ENCODE assay signal across 1 cellular context in genomic region chr5:135398855-135399837, GRCh38.
A peak's percentile ranks its signal among the peaks of the same experiment; 100 is the strongest.
TF ChIP-seq lines count a peak whose summit lies in the region.

Gene MACROH2A1, minus strand, starts transcription at chr5:135399231. Its CDS starts 10,138 bp downstream, at chr5:135389093.

TF ChIP-seq in K562, 482 proteins besides CTCF, POLR2A, EP300 and RAD21 (continued from another document and continues in another):
- 0 out of 4 replicates have a peak, but pooled peaks of 1 of the 2 experiments have one; percentile 39 for TF ChIP-seq ZMIZ1 (IDR thresholded peaks at IDR 0.05; ENCODE audit: low read depth in 2 of 2, low read length in 2 of 2)
- no peak for TF ChIP-seq ZNF609 (CRISPR knock-in tag; IDR thresholded peaks at IDR 0.05; ENCODE audit: borderline replicate concordance)
- no peak for TF ChIP-seq PBX2 (CRISPR knock-in tag; IDR thresholded peaks at IDR 0.05; ENCODE audit: low read depth)
- TF ChIP-seq PBX2 (tag; conservative IDR thresholded peaks at IDR 0.05; ENCODE audit: low read depth): no peak
- TF ChIP-seq RBM15 (IDR thresholded peaks at IDR 0.05; ENCODE audit: insufficient read depth, low read length): no peak
- TF ChIP-seq ZNF75A (CRISPR knock-in tag; IDR thresholded peaks at IDR 0.05): no peak
- peak; percentile 79 for TF ChIP-seq ZBTB1 (CRISPR knock-in tag; IDR thresholded peaks at IDR 0.05; ENCODE audit: borderline replicate concordance, low read depth)
- TF ChIP-seq FOXK2 (conservative IDR thresholded peaks at IDR 0.05 in 1 of 2, IDR thresholded peaks at IDR 0.05 in 1 of 2; ENCODE audit: low read depth in 2 of 2): no peak
- TF ChIP-seq MTA2 (IDR thresholded peaks at IDR 0.05; ENCODE audit: low read depth): no peak
- no peak for TF ChIP-seq ZNF77 (CRISPR knock-in tag; IDR thresholded peaks at IDR 0.05)
- TF ChIP-seq HDAC6 (IDR thresholded peaks at IDR 0.05; ENCODE audit: low read depth, low read length): no peak
- TF ChIP-seq KLF13 (tag; IDR thresholded peaks at IDR 0.05; ENCODE audit: borderline replicate concordance, low read depth): peak; percentile 49; the same call in 1 of the 2 replicates
- no peak for TF ChIP-seq RCOR1 (IDR thresholded peaks at IDR 0.05; ENCODE audit: borderline replicate concordance in 1 of 2, low read depth in 2 of 2, low read length in 2 of 2)
- TF ChIP-seq ZNF165 (CRISPR knock-in tag; IDR thresholded peaks at IDR 0.05; ENCODE audit: borderline replicate concordance): no peak
- 0 out of 2 replicates have a peak, but pooled peaks have one; percentile 48 for TF ChIP-seq ZNF644 (tag; IDR thresholded peaks at IDR 0.05; ENCODE audit: low read depth)
- no peak for TF ChIP-seq HOXB6 (CRISPR knock-in tag; IDR thresholded peaks at IDR 0.05; ENCODE audit: borderline replicate concordance)
- TF ChIP-seq CBX3 (IDR thresholded peaks at IDR 0.05; ENCODE audit: borderline replicate concordance in 1 of 2, low read length in 2 of 2): no peak
- TF ChIP-seq ZBTB11 (CRISPR knock-in tag; IDR thresholded peaks at IDR 0.05): peak in 1 of 3 experiments; percentile 76; a peak in 2 of 6 replicates
- TF ChIP-seq ZBTB49 (CRISPR knock-in tag; IDR thresholded peaks at IDR 0.05; ENCODE audit: borderline replicate concordance): no peak
- TF ChIP-seq ZNF766 (CRISPR knock-in tag; conservative IDR thresholded peaks at IDR 0.05): 0 out of 2 replicates have a peak, but pooled peaks have one; percentile 39
- no peak for TF ChIP-seq GTF2A2 (tag; IDR thresholded peaks at IDR 0.05)
- no peak for TF ChIP-seq TRIM28 (IDR thresholded peaks at IDR 0.05)
- no peak for TF ChIP-seq CAMTA2 (CRISPR knock-in tag; conservative IDR thresholded peaks at IDR 0.05)
- TF ChIP-seq ZNF436 (CRISPR knock-in tag; IDR thresholded peaks at IDR 0.05): no peak
- no peak for TF ChIP-seq MAFK (IDR thresholded peaks at IDR 0.05; ENCODE audit: low read length)
- TF ChIP-seq BRCA1 (IDR thresholded peaks at IDR 0.05): no peak
- no peak for TF ChIP-seq BRCA1 (CRISPR knock-in tag; IDR thresholded peaks at IDR 0.05)
- 0 out of 2 replicates have a peak, but pooled peaks have one; percentile 13 for TF ChIP-seq ETV1 (tag; conservative IDR thresholded peaks at IDR 0.05; ENCODE audit: low read depth)
- no peak for TF ChIP-seq BRD9 (IDR thresholded peaks at IDR 0.05; ENCODE audit: low read depth, partially characterized antibody)
- TF ChIP-seq ARID4B (CRISPR knock-in tag; IDR thresholded peaks at IDR 0.05): peak; percentile 58; the same call in 1 of the 2 replicates
- no peak for TF ChIP-seq BRF2 (IDR thresholded peaks at IDR 0.05; ENCODE audit: borderline replicate concordance, insufficient read depth, insufficient read length)
- no peak for TF ChIP-seq ZNF699 (CRISPR knock-in tag; IDR thresholded peaks at IDR 0.05; ENCODE audit: insufficient replicate concordance)
- peak; percentile 57 for TF ChIP-seq FUS (optimal IDR thresholded peaks at IDR 0.05; ENCODE audit: low read depth, low read length)
- TF ChIP-seq POLR2B (IDR thresholded peaks at IDR 0.05; ENCODE audit: low read depth, partially characterized antibody): peak; percentile 33
- TF ChIP-seq STAT5B (CRISPR knock-in tag; IDR thresholded peaks at IDR 0.05): no peak
- TF ChIP-seq ZNF445 (CRISPR knock-in tag; IDR thresholded peaks at IDR 0.05; ENCODE audit: low read depth): no peak
- peak; percentile 77 for TF ChIP-seq ZBTB17 (CRISPR knock-in tag; IDR thresholded peaks at IDR 0.05)
